Comparison of ENCODE assay signal across 8 cellular contexts in genomic region chr20:38566199-38566598, GRCh38. TPM values are rescaled to one million over a fixed set of nuclear protein-coding genes. Genes with fewer than 3 reads are reported as not detected.
"Had no signal": no experiment of that assay in that cellular context is flagged by ENCODE, and none has a peak within 500 bp of the region (broad histone marks: within the 10 kb centered on the region; RNA-seq: fewer than 3 reads in every experiment).

No MANE protein-coding gene starts in this region.

- DNase-seq: H9, HCEC 1CT, IMR-90, KG1 had no signal

- ATAC-seq: GM23338, K562 had no signal

- H3K4me3 ChIP-seq: GM23338, K562 had no signal

RNA-seq across cellular contexts. Expression of gene ADIG, which starts 14.8 kb away (rescaled TPM):
- total RNA-seq: GM23338, H1, H9, HT-29, IMR-90, K562 had no signal

RNA-seq across cellular contexts. Expression of gene ARHGAP40, which starts 35.4 kb away (rescaled TPM):
- total RNA-seq: HT-29, IMR-90, K562 had no signal
